ENCODE assay signal across 17 cellular contexts in the genomic region with DNA sequence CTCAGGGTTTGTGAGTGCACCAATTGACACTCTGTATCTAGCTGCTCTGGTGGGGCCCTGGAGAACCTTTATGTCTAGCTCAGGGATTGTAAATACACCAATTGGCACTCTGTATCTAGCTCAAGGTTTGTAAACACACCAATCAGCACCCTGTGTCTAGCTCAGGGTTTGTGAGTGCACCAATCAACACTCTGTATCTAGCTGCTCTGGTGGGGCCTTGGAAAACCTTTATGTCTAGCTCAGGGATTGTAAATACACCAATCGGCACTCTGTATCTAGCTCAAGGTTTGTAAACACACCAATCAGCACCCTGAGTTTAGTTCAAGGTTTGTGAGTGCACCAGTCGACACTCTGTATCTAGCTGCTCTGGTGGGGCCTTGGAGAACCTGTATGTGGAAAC. TPM values are rescaled to one million over a fixed set of nuclear protein-coding genes. Genes with fewer than 3 reads are reported as not detected.
DNase-seq lines count a peak whose midpoint lies in the region; ATAC-seq and TF ChIP-seq lines count a peak whose summit lies in the region.
"Not testable (repeated sequence)": the region's sequence is repeated elsewhere in the genome, so short reads cannot be mapped to it uniquely, and the experiment has no call there.
"Had no signal": no experiment of that assay in that cellular context is flagged by ENCODE, and none has a peak within 500 bp of the region (broad histone marks: within the 10 kb centered on the region; RNA-seq: fewer than 3 reads in every experiment).

No MANE protein-coding gene starts in this region.

- not testable (repeated sequence) for H3K4me3 ChIP-seq in HEK293 (ENCODE audit: low read depth, low read length); heart left ventricle; right atrium auricular region; gastrocnemius medialis; thoracic aorta

- TF ChIP-seq POLR2A in heart left ventricle (IDR thresholded peaks at IDR 0.05); gastrocnemius medialis (IDR thresholded peaks at IDR 0.05): not testable (repeated sequence)

- not testable (repeated sequence) for H3K4me1 ChIP-seq in HEK293 (ENCODE audit: control insufficient read depth, insufficient read depth, low read length)
- H3K4me1 ChIP-seq in heart left ventricle (peaks cover 16 to 75% (median 32%) of the 10 kb centered on the region in 12 donors), right atrium auricular region (peaks cover 0 to 40% of the 10 kb centered on the region in 2 donors), gastrocnemius medialis (peaks cover 31 to 33% of the 10 kb centered on the region in 2 donors), thoracic aorta (ENCODE audit: control insufficient read depth in 1 of 2, low read depth in 2 of 2) (peaks cover 36 to 81% of the 10 kb centered on the region in 2 donors)

- H3K27ac Mint-ChIP-seq in brain (peak overlapping the region in 3 of 5 experiments; percentile 61 to 89 (median 87)), nephron progenitor cell (peak overlapping the region; percentile 95)

- not testable (repeated sequence) for TF ChIP-seq CTCF in HEK293 (tag by site-specific recombination; IDR thresholded peaks at IDR 0.05); brain (conservative IDR thresholded peaks at IDR 0.05); heart left ventricle (IDR thresholded peaks at IDR 0.05); right atrium auricular region (IDR thresholded peaks at IDR 0.05); nephron progenitor cell (IDR thresholded peaks at IDR 0.05); gastrocnemius medialis (IDR thresholded peaks at IDR 0.05 in 4 of 5, conservative IDR thresholded peaks at IDR 0.05 in 1 of 5); thoracic aorta (IDR thresholded peaks at IDR 0.05)

- H3K9me3 Mint-ChIP-seq in brain, result not testable (repeated sequence)
- H3K9me3 Mint-ChIP-seq in nephron progenitor cell, result peaks cover 18% of the 10 kb centered on the region

- POLR2A ChIA-PET in HEK293 (lab: Yijun Ruan, JAX), result not testable (repeated sequence)

- H3K4me1 Mint-ChIP-seq in brain, result peaks cover 10% of the 10 kb centered on the region
- peaks cover 48% of the 10 kb centered on the region for H3K4me1 Mint-ChIP-seq in nephron progenitor cell

- H3K27me3 ChIP-seq in heart left ventricle, result peaks cover 0 to 20% (median 0%) of the 10 kb centered on the region in 9 donors
- H3K27me3 ChIP-seq in right atrium auricular region; gastrocnemius medialis; thoracic aorta (replicated peaks; ENCODE audit: insufficient read depth): not testable (repeated sequence)

- not testable (repeated sequence) for DNase-seq in heart left ventricle; right atrium auricular region (ENCODE audit: low spot score); nephron progenitor cell; gastrocnemius medialis; thoracic aorta (ENCODE audit: low spot score)

- 51 to 64% (median 55%) methylated on average over 1 to 2 of the region's 2 CpGs for WGBS in heart left ventricle, 4 donors

- H3K36me3 Mint-ChIP-seq in brain; nephron progenitor cell (ENCODE audit: low read depth): not testable (repeated sequence)

- H3K9me3 ChIP-seq in HEK293 (ENCODE audit: control insufficient read depth, insufficient read depth, low read depth, low read length); heart left ventricle; right atrium auricular region; gastrocnemius medialis; thoracic aorta: not testable (repeated sequence)

- in situ Hi-C loops in gastrocnemius medialis (cut with MboI; ENCODE audit: low sequenced_read_pairs in 4 of 4), result not testable (repeated sequence)

- CTCF ChIA-PET in HEK293 (lab: Yijun Ruan, JAX), result interaction anchor here (1.2 to 1.4 kb wide), 2 partner anchors 23 to 26 kb away, joined by 4 to 5 read pairs; no protein-coding TSS in a partner anchor

- not testable (repeated sequence) for ATAC-seq in heart left ventricle; gastrocnemius medialis; thoracic aorta (ENCODE audit: insufficient number of reproducible peaks, low FRiP score, low read depth)

- not testable (repeated sequence) for H3K36me3 ChIP-seq in HEK293 (ENCODE audit: control insufficient read depth in 2 of 2, insufficient read depth in 1 of 2, low read length in 2 of 2); heart left ventricle; right atrium auricular region; gastrocnemius medialis; thoracic aorta

- H3K27me3 Mint-ChIP-seq in brain, result peaks cover 49% of the 10 kb centered on the region
- H3K27me3 Mint-ChIP-seq in nephron progenitor cell (ENCODE audit: low read depth, poor library complexity), result peaks cover 27% of the 10 kb centered on the region

- intact Hi-C loops in heart left ventricle (cut with DNase I), result loop anchor here in 1 of 10 donors (2.0 kb wide), 1 partner anchor 45 kb away; no protein-coding TSS in a partner anchor
- intact Hi-C loops in gastrocnemius medialis (cut with DNase I; ENCODE audit: low total_unique reads), result not testable (repeated sequence)

- not testable (repeated sequence) for H3K27ac ChIP-seq in HEK293 (ENCODE audit: extremely low read depth, low read depth, low read length)
- peak overlapping the region in 9 of 12 donors; percentile 57 to 89 (median 77) for H3K27ac ChIP-seq in heart left ventricle
- H3K27ac ChIP-seq in right atrium auricular region, result peak overlapping the region; percentile 69 to 88
- H3K27ac ChIP-seq in gastrocnemius medialis, result peak overlapping the region; percentile 54 to 93 (median 88)
- peak overlapping the region; percentile 80 to 91 for H3K27ac ChIP-seq in thoracic aorta

- not testable (repeated sequence) for H3K4me3 Mint-ChIP-seq in brain, nephron progenitor cell

TF ChIP-seq in HEK293, 187 proteins besides CTCF, POLR2A, EP300 and RAD21:
- TF ChIP-seq SP2 (tag by site-specific recombination; IDR thresholded peaks at IDR 0.05), result peak; percentile 10; the same call in 1 of the 2 replicates
TF ChIP-seq in HEK293: peak in this region for 1; not testable (repeated sequence) for 186.

RNA-seq across cellular contexts. Expression of gene KBTBD13, which starts 0.9 kb away (rescaled TPM):
- not detected for polyA plus RNA-seq in brain (ENCODE audit: insufficient read depth, low read depth, low replicate concordance)
- 10 to 100 TPM in 1 of 9 donors, 1 to 10 TPM in 8; 3.2 to 11.8 (median 4.2) TPM for total RNA-seq in heart left ventricle
- 1 to 10 TPM in 1 of 2 donors, under 1 TPM in 1; 0.78 to 9.0 TPM for polyA plus RNA-seq in heart left ventricle
- total RNA-seq in right atrium auricular region, result 1 to 10 TPM; 2.6 to 4.4 TPM
- total RNA-seq in gastrocnemius medialis, result 1 to 10 TPM in 2 of 4 donors, under 1 TPM in 2; 0.46 to 1.4 (median 1.1) TPM
- 1 to 10 TPM in 1 of 2 donors, under 1 TPM in 1; 0.63 to 3.1 TPM for total RNA-seq in thoracic aorta
- total RNA-seq: A172; A673; CD4-positive, alpha-beta T cell; CD8-positive, alpha-beta memory T cell; GM23248; H1 had no signal
- polyA plus RNA-seq: BJ; CD14-positive monocyte; CD8-positive, alpha-beta memory T cell; GM12878; GM23248; H1 had no signal

RNA-seq across cellular contexts. Expression of gene RASL12, which starts 7.8 kb away (rescaled TPM):
- polyA plus RNA-seq in brain (ENCODE audit: insufficient read depth, low read depth, low replicate concordance) (9.1 TPM), heart left ventricle (10 to 100 TPM; 13.3 to 13.7 TPM)
- total RNA-seq in heart left ventricle (10 to 100 TPM in 7 of 9 donors, 1 to 10 TPM in 2; 8.3 to 35.0 (median 12.2) TPM), right atrium auricular region (100 to 1,000 TPM in 1 of 2 donors, 10 to 100 TPM in 1; 83.3 to 183 TPM), gastrocnemius medialis (1 to 10 TPM; 2.8 to 8.2 (median 5.4) TPM), thoracic aorta (100 to 1,000 TPM; 211 to 324 TPM)
- total RNA-seq: A172; CD4-positive, alpha-beta T cell; CD8-positive, alpha-beta memory T cell; GM23248 had no signal
- polyA plus RNA-seq: CD14-positive monocyte; CD8-positive, alpha-beta memory T cell; GM12878; GM23248 had no signal

RNA-seq across cellular contexts. Expression of gene SLC51B, which starts 30.4 kb away (rescaled TPM):
- polyA plus RNA-seq in brain (ENCODE audit: insufficient read depth, low read depth, low replicate concordance) (0.51 TPM), heart left ventricle (under 1 TPM in 1 of 2 donors, not detected in 1; 0.08 TPM)
- total RNA-seq in heart left ventricle (not detected), right atrium auricular region (not detected), gastrocnemius medialis (not detected), thoracic aorta (not detected)
- total RNA-seq: A172; A673; CD4-positive, alpha-beta T cell; CD8-positive, alpha-beta memory T cell; GM23248; H1; H7 had no signal
- polyA plus RNA-seq: BJ; CD14-positive monocyte; CD8-positive, alpha-beta memory T cell; GM23248; H1 had no signal

RNA-seq across cellular contexts. Expression of gene UBAP1L, which starts 39.4 kb away (rescaled TPM):
- polyA plus RNA-seq in brain (ENCODE audit: insufficient read depth, low read depth, low replicate concordance) (1.1 TPM), heart left ventricle (1 to 10 TPM in 1 of 2 donors, under 1 TPM in 1; 0.51 to 1.8 TPM)
- total RNA-seq in heart left ventricle (1 to 10 TPM in 7 of 9 donors, under 1 TPM in 2; 0.93 to 2.2 (median 1.3) TPM), right atrium auricular region (1 to 10 TPM in 1 of 2 donors, under 1 TPM in 1; 0.48 to 1.1 TPM), gastrocnemius medialis (1 to 10 TPM in 2 of 4 donors, under 1 TPM in 2; 0.65 to 3.3 (median 1.4) TPM), thoracic aorta (10 to 100 TPM in 1 of 2 donors, 1 to 10 TPM in 1; 3.7 to 11.0 TPM)
- polyA plus RNA-seq: CD14-positive monocyte had no signal

RNA-seq across cellular contexts. Expression of gene MTFMT, which starts 46.2 kb away (rescaled TPM):
- polyA plus RNA-seq in brain (ENCODE audit: insufficient read depth, low read depth, low replicate concordance), result 6.9 TPM
- total RNA-seq in heart left ventricle, result 10 to 100 TPM; 14.3 to 41.0 (median 20.5) TPM
- polyA plus RNA-seq in heart left ventricle, result 10 to 100 TPM in 1 of 2 donors, 1 to 10 TPM in 1; 6.0 to 14.4 TPM
- 10 to 100 TPM; 24.1 to 25.9 TPM for total RNA-seq in right atrium auricular region
- total RNA-seq in gastrocnemius medialis, result 10 to 100 TPM; 17.3 to 34.0 (median 27.9) TPM
- 10 to 100 TPM; 25.9 to 42.4 TPM for total RNA-seq in thoracic aorta
